11 cellular contexts compared by ENCODE assay signal in the genomic region with DNA sequence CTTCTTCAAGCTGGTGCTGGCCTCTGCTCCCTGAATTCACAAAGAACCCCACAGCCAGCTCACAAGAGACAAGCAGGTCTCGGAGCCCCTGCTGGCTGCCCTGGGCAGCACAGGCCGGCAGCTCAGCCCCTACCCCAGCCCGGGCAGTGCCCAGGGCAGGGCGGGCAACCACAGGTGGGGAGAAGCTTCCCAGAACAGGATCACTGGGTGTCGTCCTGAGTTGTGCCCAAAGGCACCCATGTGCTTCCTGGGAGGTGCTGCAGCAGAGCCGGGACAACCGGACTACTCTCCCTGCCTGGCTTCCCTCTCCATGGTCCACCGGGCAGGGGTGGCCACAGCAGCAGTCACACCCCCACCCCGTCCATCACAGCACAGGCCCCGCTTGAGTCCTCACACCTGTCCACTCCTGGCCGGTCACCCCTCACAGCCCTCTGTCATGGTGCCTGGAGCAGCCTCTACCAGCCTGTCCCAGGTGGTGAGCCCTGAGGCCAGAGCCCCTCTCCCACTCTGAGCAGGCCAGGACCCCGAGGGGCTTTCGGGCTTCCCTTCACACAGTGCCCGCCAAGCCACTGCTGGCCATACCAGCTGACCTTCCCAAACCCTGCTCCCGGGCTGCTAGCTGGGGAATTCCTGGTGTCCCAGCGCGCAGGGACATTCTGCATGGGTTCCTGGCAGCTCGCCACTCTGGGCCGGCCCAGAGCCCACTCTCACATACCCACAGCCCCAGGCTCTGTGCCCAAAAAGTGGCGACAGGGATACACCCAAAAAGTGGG. TPM values are rescaled to one million over a fixed set of nuclear protein-coding genes. Genes with fewer than 3 reads are reported as not detected.
A peak's percentile ranks its signal among the peaks of the same experiment; 100 is the strongest.
DNase-seq lines count a peak whose midpoint lies in the region; ATAC-seq and TF ChIP-seq lines count a peak whose summit lies in the region.
"Had no signal": no experiment of that assay in that cellular context is flagged by ENCODE, and none has a peak within 500 bp of the region (broad histone marks: within the 10 kb centered on the region; RNA-seq: fewer than 3 reads in every experiment).

No MANE protein-coding gene starts in this region.

- H3K27me3 ChIP-seq in GM06990 (replicated peaks; ENCODE audit: control insufficient read depth, insufficient read depth, low read length), result no peaks in the 10 kb centered on the region; the same call in none of the 2 replicates

- DNase-seq in GM06990 (ENCODE audit: extremely low read depth, insufficient read length), result no peak
- DNase-seq in WTC11 (ENCODE audit: low spot score), result peak; percentile 31
- peak; percentile 74 for DNase-seq in iPS-NIHi11 (ENCODE audit: low spot score)
- DNase-seq in epidermal melanocyte (ENCODE audit: insufficient read length, low spot score), result no peak
- DNase-seq in NCI-H345 treated with DMSO at 0.1 percent for 48 hours (lab: John Stamatoyannopoulos, UW; ENCODE audit: unreplicated experiment), result no peak
- DNase-seq in SKM-1 treated with dmso at 0.1 percent for 144 hours (lab: John Stamatoyannopoulos, UW; ENCODE audit: unreplicated experiment), result no peak
- DNase-seq: colonic mucosa; NCI-H2081; stimulated activated CD4-positive, alpha-beta T cell treated with anti-CD3 and anti-CD28 coated beads, Interleukin-1b, Interleukin-23, amount 100 ng/mL, for 48 hours had no signal

- no peak overlapping the region for H3K27ac Mint-ChIP-seq in WTC11

- POLR2A ChIA-PET in WTC11 (lab: Charles Lee), result no interaction called here

- no peak overlapping the region for H3K4me3 ChIP-seq in GM06990 (replicated peaks; ENCODE audit: low read depth, low read length)
- H3K4me3 ChIP-seq: colonic mucosa had no signal

- no peak overlapping the region for H3K27ac ChIP-seq in 22Rv1
- H3K27ac ChIP-seq: colonic mucosa had no signal

- peaks cover 35% of the 10 kb centered on the region for H3K27me3 Mint-ChIP-seq in WTC11 (ENCODE audit: low read depth)

- no peak overlapping the region for H3K4me3 Mint-ChIP-seq in WTC11

- peaks cover 7% of the 10 kb centered on the region for H3K4me1 Mint-ChIP-seq in WTC11

- ATAC-seq in WTC11 (peak; percentile 41), HG03108 (IDR thresholded peaks at IDR 0.05; ENCODE audit: unreplicated experiment) (no peak)

- CTCF ChIA-PET in WTC11 (lab: Charles Lee), result interaction anchor here (0.6 to 10.7 kb wide), 10 partner anchors 8 to 120 kb away, joined by 3 to 94 read pairs (median 10); no protein-coding TSS in a partner anchor

- H3K9me3 Mint-ChIP-seq in WTC11, result no peaks in the 10 kb centered on the region

- peak; percentile 30; the same call in 1 of the 2 replicates for TF ChIP-seq CTCF in 22Rv1 (IDR thresholded peaks at IDR 0.05)
- TF ChIP-seq CTCF in GM06990 (IDR thresholded peaks at IDR 0.05; ENCODE audit: insufficient read depth, low read length, poor library complexity, severe bottlenecking), result peak; percentile 13
- TF ChIP-seq CTCF in WTC11 (IDR thresholded peaks at IDR 0.05), result 0 out of 2 replicates have a peak, but pooled peaks have one; percentile 23

- no peaks in the 10 kb centered on the region for H3K36me3 ChIP-seq in GM06990 (ENCODE audit: control insufficient read depth, insufficient read depth, low read length)
- H3K36me3 ChIP-seq: colonic mucosa had no signal

- no peaks in the 10 kb centered on the region for H3K36me3 Mint-ChIP-seq in WTC11

TF ChIP-seq in WTC11, 78 proteins besides CTCF, POLR2A, EP300 and RAD21:
- TF ChIP-seq, protein P1, sequence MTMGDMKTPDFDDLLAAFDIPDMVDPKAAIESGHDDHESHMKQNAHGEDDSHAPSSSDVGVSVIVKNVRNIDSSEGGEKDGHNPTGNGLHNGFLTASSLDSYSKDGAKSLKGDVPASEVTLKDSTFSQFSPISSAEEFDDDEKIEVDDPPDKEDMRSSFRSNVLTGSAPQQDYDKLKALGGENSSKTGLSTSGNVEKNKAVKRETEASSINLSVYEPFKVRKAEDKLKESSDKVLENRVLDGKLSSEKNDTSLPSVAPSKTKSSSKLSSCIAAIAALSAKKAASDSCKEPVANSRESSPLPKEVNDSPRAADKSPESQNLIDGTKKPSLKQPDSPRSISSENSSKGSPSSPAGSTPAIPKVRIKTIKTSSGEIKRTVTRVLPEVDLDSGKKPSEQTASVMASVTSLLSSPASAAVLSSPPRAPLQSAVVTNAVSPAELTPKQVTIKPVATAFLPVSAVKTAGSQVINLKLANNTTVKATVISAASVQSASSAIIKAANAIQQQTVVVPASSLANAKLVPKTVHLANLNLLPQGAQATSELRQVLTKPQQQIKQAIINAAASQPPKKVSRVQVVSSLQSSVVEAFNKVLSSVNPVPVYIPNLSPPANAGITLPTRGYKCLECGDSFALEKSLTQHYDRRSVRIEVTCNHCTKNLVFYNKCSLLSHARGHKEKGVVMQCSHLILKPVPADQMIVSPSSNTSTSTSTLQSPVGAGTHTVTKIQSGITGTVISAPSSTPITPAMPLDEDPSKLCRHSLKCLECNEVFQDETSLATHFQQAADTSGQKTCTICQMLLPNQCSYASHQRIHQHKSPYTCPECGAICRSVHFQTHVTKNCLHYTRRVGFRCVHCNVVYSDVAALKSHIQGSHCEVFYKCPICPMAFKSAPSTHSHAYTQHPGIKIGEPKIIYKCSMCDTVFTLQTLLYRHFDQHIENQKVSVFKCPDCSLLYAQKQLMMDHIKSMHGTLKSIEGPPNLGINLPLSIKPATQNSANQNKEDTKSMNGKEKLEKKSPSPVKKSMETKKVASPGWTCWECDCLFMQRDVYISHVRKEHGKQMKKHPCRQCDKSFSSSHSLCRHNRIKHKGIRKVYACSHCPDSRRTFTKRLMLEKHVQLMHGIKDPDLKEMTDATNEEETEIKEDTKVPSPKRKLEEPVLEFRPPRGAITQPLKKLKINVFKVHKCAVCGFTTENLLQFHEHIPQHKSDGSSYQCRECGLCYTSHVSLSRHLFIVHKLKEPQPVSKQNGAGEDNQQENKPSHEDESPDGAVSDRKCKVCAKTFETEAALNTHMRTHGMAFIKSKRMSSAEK (CRISPR knock-in tag; IDR thresholded peaks at IDR 0.05; ENCODE audit: borderline replicate concordance), result no peak
- TF ChIP-seq, protein P2, sequence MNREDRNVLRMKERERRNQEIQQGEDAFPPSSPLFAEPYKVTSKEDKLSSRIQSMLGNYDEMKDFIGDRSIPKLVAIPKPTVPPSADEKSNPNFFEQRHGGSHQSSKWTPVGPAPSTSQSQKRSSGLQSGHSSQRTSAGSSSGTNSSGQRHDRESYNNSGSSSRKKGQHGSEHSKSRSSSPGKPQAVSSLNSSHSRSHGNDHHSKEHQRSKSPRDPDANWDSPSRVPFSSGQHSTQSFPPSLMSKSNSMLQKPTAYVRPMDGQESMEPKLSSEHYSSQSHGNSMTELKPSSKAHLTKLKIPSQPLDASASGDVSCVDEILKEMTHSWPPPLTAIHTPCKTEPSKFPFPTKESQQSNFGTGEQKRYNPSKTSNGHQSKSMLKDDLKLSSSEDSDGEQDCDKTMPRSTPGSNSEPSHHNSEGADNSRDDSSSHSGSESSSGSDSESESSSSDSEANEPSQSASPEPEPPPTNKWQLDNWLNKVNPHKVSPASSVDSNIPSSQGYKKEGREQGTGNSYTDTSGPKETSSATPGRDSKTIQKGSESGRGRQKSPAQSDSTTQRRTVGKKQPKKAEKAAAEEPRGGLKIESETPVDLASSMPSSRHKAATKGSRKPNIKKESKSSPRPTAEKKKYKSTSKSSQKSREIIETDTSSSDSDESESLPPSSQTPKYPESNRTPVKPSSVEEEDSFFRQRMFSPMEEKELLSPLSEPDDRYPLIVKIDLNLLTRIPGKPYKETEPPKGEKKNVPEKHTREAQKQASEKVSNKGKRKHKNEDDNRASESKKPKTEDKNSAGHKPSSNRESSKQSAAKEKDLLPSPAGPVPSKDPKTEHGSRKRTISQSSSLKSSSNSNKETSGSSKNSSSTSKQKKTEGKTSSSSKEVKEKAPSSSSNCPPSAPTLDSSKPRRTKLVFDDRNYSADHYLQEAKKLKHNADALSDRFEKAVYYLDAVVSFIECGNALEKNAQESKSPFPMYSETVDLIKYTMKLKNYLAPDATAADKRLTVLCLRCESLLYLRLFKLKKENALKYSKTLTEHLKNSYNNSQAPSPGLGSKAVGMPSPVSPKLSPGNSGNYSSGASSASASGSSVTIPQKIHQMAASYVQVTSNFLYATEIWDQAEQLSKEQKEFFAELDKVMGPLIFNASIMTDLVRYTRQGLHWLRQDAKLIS (CRISPR knock-in tag; IDR thresholded peaks at IDR 0.05; ENCODE audit: borderline replicate concordance), result no peak
- TF ChIP-seq EMX1 (CRISPR knock-in tag; IDR thresholded peaks at IDR 0.05), result no peak
- TF ChIP-seq, protein P3, sequence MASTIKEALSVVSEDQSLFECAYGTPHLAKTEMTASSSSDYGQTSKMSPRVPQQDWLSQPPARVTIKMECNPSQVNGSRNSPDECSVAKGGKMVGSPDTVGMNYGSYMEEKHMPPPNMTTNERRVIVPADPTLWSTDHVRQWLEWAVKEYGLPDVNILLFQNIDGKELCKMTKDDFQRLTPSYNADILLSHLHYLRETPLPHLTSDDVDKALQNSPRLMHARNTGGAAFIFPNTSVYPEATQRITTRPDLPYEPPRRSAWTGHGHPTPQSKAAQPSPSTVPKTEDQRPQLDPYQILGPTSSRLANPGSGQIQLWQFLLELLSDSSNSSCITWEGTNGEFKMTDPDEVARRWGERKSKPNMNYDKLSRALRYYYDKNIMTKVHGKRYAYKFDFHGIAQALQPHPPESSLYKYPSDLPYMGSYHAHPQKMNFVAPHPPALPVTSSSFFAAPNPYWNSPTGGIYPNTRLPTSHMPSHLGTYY (CRISPR knock-in tag; IDR thresholded peaks at IDR 0.05), result no peak

RNA-seq across cellular contexts. Expression of a gene that starts 3.1 kb away (rescaled TPM):
- 20.8 to 21.4 TPM (median 21.0 TPM) in 3 replicates for total RNA-seq in WTC11 (2021)

Comparison
In these comparisons a context has a peak if more than half of its experiments do, and no peak if none do; other contexts are left out.
1. DNase-seq: peak in WTC11 (single experiment) and iPS-NIHi11 (single experiment); none in GM06990 (single experiment), epidermal melanocyte (single experiment), NCI-H345 treated with DMSO at 0.1 percent for 48 hours (single experiment) and SKM-1 treated with dmso at 0.1 percent for 144 hours (single experiment).
2. Peak in every context shown above with its lines, with median percentiles within 50 percentile points of each other: CTCF ChIP-seq.